2 cellular contexts compared by ENCODE assay signal in genomic region chr14:30657050-30657449, GRCh38.
TF ChIP-seq lines count a peak whose summit lies in the region.

No MANE protein-coding gene starts in this region.

TF ChIP-seq in HepG2, 621 proteins besides CTCF, POLR2A, EP300 and RAD21 (continued from another document):
- 0 out of 2 replicates have a peak, but pooled peaks have one; percentile 14 for TF ChIP-seq ARID2 (CRISPR knock-in tag; IDR thresholded peaks at IDR 0.05; ENCODE audit: borderline replicate concordance)
- no peak for TF ChIP-seq KLF13 (CRISPR knock-in tag; IDR thresholded peaks at IDR 0.05)

TF ChIP-seq in WTC11, 78 proteins besides CTCF, POLR2A, EP300 and RAD21 (continued from another document):
- TF ChIP-seq E2F1 (CRISPR knock-in tag; IDR thresholded peaks at IDR 0.05), result no peak
- TF ChIP-seq ZNF396 (CRISPR knock-in tag; IDR thresholded peaks at IDR 0.05; ENCODE audit: borderline replicate concordance), result no peak
- no peak for TF ChIP-seq ATF6 (CRISPR knock-in tag; IDR thresholded peaks at IDR 0.05)
- no peak for TF ChIP-seq ZNF512 (CRISPR knock-in tag; IDR thresholded peaks at IDR 0.05; ENCODE audit: borderline replicate concordance)
- TF ChIP-seq SMAD4 (CRISPR knock-in tag; IDR thresholded peaks at IDR 0.05), result no peak
- TF ChIP-seq SMAD3 (CRISPR knock-in tag; IDR thresholded peaks at IDR 0.05; ENCODE audit: borderline replicate concordance), result no peak
- no peak for TF ChIP-seq JAZF1 (CRISPR knock-in tag; IDR thresholded peaks at IDR 0.05)
- no peak for TF ChIP-seq CDX4 (CRISPR knock-in tag; IDR thresholded peaks at IDR 0.05; ENCODE audit: borderline replicate concordance)
- no peak for TF ChIP-seq GRHL2 (CRISPR knock-in tag; IDR thresholded peaks at IDR 0.05; ENCODE audit: insufficient replicate concordance, severe bottlenecking)
- TF ChIP-seq AR (CRISPR knock-in tag; IDR thresholded peaks at IDR 0.05), result no peak
TF ChIP-seq in WTC11: peak in this region for 0.
